ENCODE assay signal across 13 cellular contexts in the genomic region with DNA sequence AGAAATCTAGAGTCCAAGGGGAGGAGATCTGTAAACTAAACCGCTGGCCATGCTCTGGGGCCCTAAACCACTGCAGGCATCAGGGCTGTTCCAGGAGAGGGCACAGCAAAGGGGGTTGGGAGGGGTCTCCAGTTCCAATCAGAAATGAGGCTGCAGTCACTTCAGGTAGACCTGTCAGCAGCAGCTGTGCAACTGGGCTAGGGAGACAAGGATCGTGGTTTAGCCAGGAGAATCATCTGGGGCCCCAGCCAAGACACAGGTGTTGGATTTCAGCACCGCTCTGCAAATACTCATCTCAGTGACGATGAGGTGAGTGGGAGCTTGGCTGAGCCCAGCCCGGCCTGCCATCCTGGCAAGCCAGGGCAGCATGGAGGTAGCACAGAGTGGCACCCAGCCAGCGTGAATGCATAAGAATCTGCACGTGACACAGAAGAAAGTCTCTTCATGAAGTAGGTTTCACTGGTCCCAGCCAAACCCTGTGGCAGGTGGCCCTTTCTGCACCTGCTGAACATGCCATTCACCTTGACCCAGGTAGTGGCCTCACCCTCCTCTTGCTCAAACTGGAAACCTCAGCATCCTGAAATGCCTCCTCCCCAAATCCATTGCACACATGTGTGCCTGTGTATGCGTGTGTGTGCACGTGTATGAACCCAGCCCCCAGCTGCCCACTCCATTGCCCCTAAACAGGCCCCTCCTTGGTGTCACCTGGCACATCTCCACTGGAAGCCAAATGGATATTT. TPM values are rescaled to one million over a fixed set of nuclear protein-coding genes. Genes with fewer than 3 reads are reported as not detected.
A peak's percentile ranks its signal among the peaks of the same experiment; 100 is the strongest.
DNase-seq lines count a peak whose midpoint lies in the region; ATAC-seq and TF ChIP-seq lines count a peak whose summit lies in the region.
"Had no signal": no experiment of that assay in that cellular context is flagged by ENCODE, and none has a peak within 500 bp of the region (broad histone marks: within the 10 kb centered on the region; RNA-seq: fewer than 3 reads in every experiment).

No MANE protein-coding gene starts in this region.

- H4K20me1 ChIP-seq in GM23338 (replicated peaks; ENCODE audit: insufficient read depth): peaks cover 8% of the 10 kb centered on the region

- BruUV-seq in MCF 10A (replicated peaks; lab: Mats Ljungman, UMichigan): no TSS peak

- H3K4me2 ChIP-seq in GM23338: no peak overlapping the region

- H3K79me2 ChIP-seq in GM23338 (replicated peaks; ENCODE audit: insufficient read depth): no peaks in the 10 kb centered on the region

- POLR2A ChIA-PET in MCF 10A (lab: Yijun Ruan, JAX): interaction anchor here (0.8 to 1.1 kb wide), 2 partner anchors 9 to 19 kb away, joined by 3 to 4 read pairs; no protein-coding TSS in a partner anchor

- H3K4me3 ChIP-seq in GM23338: no peak overlapping the region

- no peaks in the 10 kb centered on the region for H3K27me3 ChIP-seq in GM23338 (ENCODE audit: insufficient read depth)

- intact Hi-C loops in MCF 10A (cut with micrococcal nuclease): no loop called here

- H3K27me3 Mint-ChIP-seq in MCF 10A (ENCODE audit: insufficient read depth, unreplicated experiment) (peaks cover 12% of the 10 kb centered on the region), mesothelial cell of epicardium (ENCODE audit: low read depth) (no peaks in the 10 kb centered on the region), GM23338 (ENCODE audit: insufficient read depth, low read depth, poor library complexity) (peaks cover 8% of the 10 kb centered on the region)

- H3F3A ChIP-seq in GM23338 (replicated peaks; ENCODE audit: low read depth): 0 out of 2 replicates have a peak, but pooled peaks cover 3% of the 10 kb centered on the region

- CTCF ChIA-PET in MCF 10A (lab: Yijun Ruan, JAX): no interaction called here

- no peak overlapping the region for H2AFZ ChIP-seq in GM23338

- peak; percentile 0 for DNase-seq in stimulated activated CD4-positive, alpha-beta T cell treated with anti-CD3 and anti-CD28 coated beads, Interleukin-1b, Interleukin-23, amount 100 ng/mL, for 48 hours
- DNase-seq in stimulated activated CD4-positive, alpha-beta T cell treated with anti-CD3 and anti-CD28 coated beads, Interleukin-4, amount 100 ng/mL, for 1 hour: no peak
- peak; percentile 59 for DNase-seq in MCF 10A (ENCODE audit: unreplicated experiment)
- DNase-seq in mesothelial cell of epicardium (ENCODE audit: low spot score in 2 of 2, unreplicated experiment in 2 of 2): peak; percentile 19 to 38
- peak; percentile 43 for DNase-seq in ureter (ENCODE audit: low spot score)
- no peak for DNase-seq in GM23338 (ENCODE audit: low spot score)
- no peak for DNase-seq in NCI-H2107 (lab: John Stamatoyannopoulos, UW)
- no peak for DNase-seq in SKM-1 treated with dmso at 0.1 percent for 144 hours (lab: John Stamatoyannopoulos, UW; ENCODE audit: unreplicated experiment)
- DNase-seq: cortex of kidney, NCI-H524 treated with DMSO at 0.1 percent for 48 hours had no signal

- H3K27ac ChIP-seq in GM23338 (ENCODE audit: low read depth): no peak overlapping the region
- H3K27ac ChIP-seq: C4-2B had no signal

- peaks cover 2% of the 10 kb centered on the region for H3K36me3 ChIP-seq in GM23338 (ENCODE audit: insufficient read depth)

- no peak for ATAC-seq in GM23338
- ATAC-seq: T-cell had no signal

- H3K4me3 Mint-ChIP-seq in MCF 10A (ENCODE audit: unreplicated experiment) (no peak overlapping the region), mesothelial cell of epicardium (no peak overlapping the region), GM23338 (no peak overlapping the region)
- H3K4me3 Mint-ChIP-seq: IgD-negative memory B cell, T-cell had no signal

- H3K27ac Mint-ChIP-seq in MCF 10A (ENCODE audit: low read depth, unreplicated experiment): no peak overlapping the region
- no peak overlapping the region for H3K27ac Mint-ChIP-seq in mesothelial cell of epicardium
- H3K27ac Mint-ChIP-seq in GM23338: no peak overlapping the region
- H3K27ac Mint-ChIP-seq: IgD-negative memory B cell, T-cell had no signal

- H3K36me3 Mint-ChIP-seq in MCF 10A (ENCODE audit: insufficient read depth, unreplicated experiment) (no peaks in the 10 kb centered on the region), mesothelial cell of epicardium (no peaks in the 10 kb centered on the region), GM23338 (ENCODE audit: low read depth) (peaks cover 3% of the 10 kb centered on the region; the same call in 1 of the 3 replicates)
- H3K36me3 Mint-ChIP-seq: IgD-negative memory B cell, T-cell had no signal

- H3K9me2 ChIP-seq in GM23338 (ENCODE audit: insufficient read depth): peaks cover 7% of the 10 kb centered on the region; the same call in 1 of the 2 replicates

- TF ChIP-seq CTCF in MCF 10A (IDR thresholded peaks at IDR 0.05; ENCODE audit: unreplicated experiment) (no peak), mesothelial cell of epicardium (IDR thresholded peaks at IDR 0.05; ENCODE audit: unreplicated experiment) (no peak), GM23338 (conservative IDR thresholded peaks at IDR 0.05; ENCODE audit: low read depth in 2 of 2) (no peak)

- H3K9me3 Mint-ChIP-seq in MCF 10A (ENCODE audit: unreplicated experiment) (no peaks in the 10 kb centered on the region), mesothelial cell of epicardium (no peaks in the 10 kb centered on the region), GM23338 (no peaks in the 10 kb centered on the region)
- H3K9me3 Mint-ChIP-seq: IgD-negative memory B cell, T-cell had no signal

- H3K4me1 Mint-ChIP-seq in MCF 10A (ENCODE audit: insufficient read depth, unreplicated experiment) (no peaks in the 10 kb centered on the region), mesothelial cell of epicardium (peaks cover 4% of the 10 kb centered on the region), GM23338 (peaks cover 13% of the 10 kb centered on the region)

- peaks cover 22% of the 10 kb centered on the region for H3K4me1 ChIP-seq in GM23338 (ENCODE audit: insufficient read depth)

TF ChIP-seq in GM23338, 12 proteins besides CTCF, POLR2A, EP300 and RAD21 (continues in another document):
- TF ChIP-seq ZNF331 (CRISPR knock-in tag; IDR thresholded peaks at IDR 0.05; ENCODE audit: low read depth) (no peak), ETS1 (IDR thresholded peaks at IDR 0.05) (no peak), CREB1 (CRISPR knock-in tag; IDR thresholded peaks at IDR 0.05; ENCODE audit: low read depth) (no peak), NANOG (IDR thresholded peaks at IDR 0.05; ENCODE audit: borderline replicate concordance) (no peak)

RNA-seq across cellular contexts. Expression of gene GPRIN2, which starts 9.7 kb away (rescaled TPM):
- total RNA-seq in MCF 10A (2022) (not detected in 2 replicates), mesothelial cell of epicardium (19.6 to 20.7 TPM (median 20.3 TPM) in 3 replicates), ureter (9.4 TPM)
- 24.4 and 28.5 TPM in 2 replicates for total RNA-seq in GM23338 (2014; rRNA removed; shearing (Covaris generic))
- polyA plus RNA-seq in GM23338 (2016; fragmentation: Nextera tagmentation; extraction: Ambion mirVana): 2.9 and 3.0 TPM in 2 replicates
- total RNA-seq: T-cell had no signal
- polyA plus RNA-seq: IgD-negative memory B cell had no signal

RNA-seq across cellular contexts. Expression of gene SYT15, which starts 32.2 kb away (rescaled TPM):
- total RNA-seq in MCF 10A (2022): 0.79 and 0.84 TPM in 2 replicates
- 3.0 to 4.0 TPM (median 3.3 TPM) in 3 replicates for total RNA-seq in mesothelial cell of epicardium
- 10.4 TPM for total RNA-seq in ureter
- total RNA-seq in GM23338 (2014; rRNA removed; shearing (Covaris generic)): 0.39 TPM in 1 of 2 replicates, not detected in the other
- 0.83 and 1.5 TPM in 2 replicates for polyA plus RNA-seq in GM23338 (2016; fragmentation: Nextera tagmentation; extraction: Ambion mirVana)

Comparison
In these comparisons a context has a peak if more than half of its experiments do, and no peak if none do; other contexts are left out.
1. DNase-seq: peak in stimulated activated CD4-positive, alpha-beta T cell treated with anti-CD3 and anti-CD28 coated beads, Interleukin-1b, Interleukin-23, amount 100 ng/mL, for 48 hours (single experiment), MCF 10A (single experiment), mesothelial cell of epicardium (2 of 2) and ureter (single experiment); none in stimulated activated CD4-positive, alpha-beta T cell treated with anti-CD3 and anti-CD28 coated beads, Interleukin-4, amount 100 ng/mL, for 1 hour (single experiment), GM23338 (single experiment), NCI-H2107 (single experiment) and SKM-1 treated with dmso at 0.1 percent for 144 hours (single experiment).